In the genomic region with DNA sequence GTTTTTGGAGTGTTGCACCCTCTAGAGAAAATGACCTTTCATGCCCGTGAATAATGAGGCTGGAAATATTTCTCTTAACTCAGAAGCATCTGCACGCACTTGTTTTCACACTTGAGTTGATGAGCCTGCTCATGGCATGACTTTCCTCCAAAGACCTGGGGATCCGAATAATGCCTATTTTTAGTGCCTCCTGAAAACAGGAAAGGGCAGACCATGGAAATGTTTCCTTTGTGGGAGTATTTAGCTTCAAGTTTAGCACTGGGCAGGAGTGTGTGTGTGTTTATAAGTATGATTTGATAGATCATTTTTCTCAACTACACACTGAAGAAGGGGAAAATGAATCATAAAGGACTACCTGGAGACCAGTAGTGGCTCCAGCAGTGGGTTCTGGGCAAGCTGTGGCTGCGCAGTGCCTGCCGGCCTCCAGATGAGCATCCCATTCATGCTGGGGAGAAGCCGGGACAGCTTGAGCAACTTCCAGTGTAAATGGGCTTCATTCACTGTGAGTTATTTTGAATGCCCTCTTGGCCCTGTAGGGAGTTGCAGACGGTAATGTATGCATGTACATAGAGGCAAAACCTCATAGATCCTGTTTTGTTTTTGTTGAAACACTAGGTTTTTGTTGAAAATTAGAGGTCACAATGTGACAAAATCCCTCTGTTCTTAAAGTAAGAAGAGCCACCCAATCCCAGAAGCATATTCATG, we compare ENCODE assay signal across 26 cellular contexts.
"Had no signal": no experiment of that assay in that cellular context is flagged by ENCODE, and none has a peak within 500 bp of the region (broad histone marks: within the 10 kb centered on the region; RNA-seq: fewer than 3 reads in every experiment).

No MANE protein-coding gene starts in this region.

- H3K4me3 Mint-ChIP-seq: central memory CD8-positive, alpha-beta T cell; naive B cell; neural progenitor cell; stimulated activated effector memory CD8-positive, alpha-beta T cell treated with anti-CD3 and anti-CD28 coated beads, Interleukin-12 subunit alpha, Interleukin-12 subunit beta, amount 100 ng/mL, for 72 hours; type B pancreatic cell had no signal

- H3K9ac ChIP-seq: neural progenitor cell had no signal

- H3K4me2 ChIP-seq: neural progenitor cell had no signal

- H3K9me3 ChIP-seq: colonic mucosa, gastroesophageal sphincter, psoas muscle, sigmoid colon, stomach, testis had no signal

- H3K27me3 ChIP-seq: colonic mucosa, gastroesophageal sphincter, neural progenitor cell, sigmoid colon, stomach, testis had no signal

- H3K9me3 Mint-ChIP-seq: central memory CD8-positive, alpha-beta T cell; neural progenitor cell; stimulated activated effector memory CD8-positive, alpha-beta T cell treated with anti-CD3 and anti-CD28 coated beads, Interleukin-12 subunit alpha, Interleukin-12 subunit beta, amount 100 ng/mL, for 72 hours; type B pancreatic cell had no signal

- H3K4me1 ChIP-seq: colonic mucosa, neural progenitor cell, psoas muscle, sigmoid colon, testis had no signal

- ATAC-seq: activated CD4-positive, CD25-positive, alpha-beta regulatory T cell treated with anti-CD3 and anti-CD28 coated beads, Interleukin-2, amount 50 U/mL, for 24 hours; esophagus mucosa; gastroesophageal sphincter; left lobe of liver; psoas muscle; stimulated activated effector memory CD8-positive, alpha-beta T cell treated with anti-CD3 and anti-CD28 coated beads, Interleukin-12 subunit alpha, Interleukin-12 subunit beta, amount 100 ng/mL, for 72 hours had no signal

- H3K27ac ChIP-seq: colonic mucosa, gastroesophageal sphincter, neural progenitor cell, psoas muscle, sigmoid colon, stomach, testis had no signal

- H3K4me1 Mint-ChIP-seq: central memory CD8-positive, alpha-beta T cell; naive B cell; stimulated activated effector memory CD8-positive, alpha-beta T cell treated with anti-CD3 and anti-CD28 coated beads, Interleukin-12 subunit alpha, Interleukin-12 subunit beta, amount 100 ng/mL, for 72 hours had no signal

- H3K4me3 ChIP-seq: colonic mucosa, gastroesophageal sphincter, neural progenitor cell, psoas muscle, sigmoid colon, stomach, testis had no signal

- H3K27ac Mint-ChIP-seq: naive B cell; neural progenitor cell; stimulated activated effector memory CD8-positive, alpha-beta T cell treated with anti-CD3 and anti-CD28 coated beads, Interleukin-12 subunit alpha, Interleukin-12 subunit beta, amount 100 ng/mL, for 72 hours; type B pancreatic cell had no signal

- H3K27me3 Mint-ChIP-seq: central memory CD8-positive, alpha-beta T cell; type B pancreatic cell had no signal

- DNase-seq: activated CD4-positive, alpha-beta T cell treated with anti-CD3 and anti-CD28 coated beads, Interleukin-2, amount 50 U/mL, for 1 hour; activated CD8-positive, alpha-beta memory T cell treated with anti-CD3 and anti-CD28 coated beads, Interleukin-2, amount 50 U/mL, for 4 hours; activated effector memory CD4-positive, alpha-beta T cell treated with anti-CD3 and anti-CD28 coated beads, Interleukin-2, amount 50 U/mL, for 16 hours; activated naive CD4-positive, alpha-beta T cell treated with anti-CD3 and anti-CD28 coated beads, Interleukin-2, amount 50 U/mL, for 16 hours; activated T-cell treated with anti-CD3 and anti-CD28 coated beads, Interleukin-2, amount 50 U/mL, for 48 hours; aorta; colonic mucosa; mammary epithelial cell; naive B cell; psoas muscle; sigmoid colon; stimulated activated CD4-positive, alpha-beta T cell treated with anti-CD3 and anti-CD28 coated beads, Interleukin-4, amount 100 ng/mL, for 24 hours; stomach; T-helper 1 cell; T1000; testis had no signal

- H3K36me3 ChIP-seq: colonic mucosa, gastroesophageal sphincter, neural progenitor cell, sigmoid colon, stomach had no signal

- H2AFZ ChIP-seq: neural progenitor cell had no signal

- FAIRE-seq: endometrium, islet of Langerhans had no signal

- H3K36me3 Mint-ChIP-seq: naive B cell; stimulated activated effector memory CD8-positive, alpha-beta T cell treated with anti-CD3 and anti-CD28 coated beads, Interleukin-12 subunit alpha, Interleukin-12 subunit beta, amount 100 ng/mL, for 72 hours; type B pancreatic cell had no signal
